21 cellular contexts compared by ENCODE assay signal in the genomic region with DNA sequence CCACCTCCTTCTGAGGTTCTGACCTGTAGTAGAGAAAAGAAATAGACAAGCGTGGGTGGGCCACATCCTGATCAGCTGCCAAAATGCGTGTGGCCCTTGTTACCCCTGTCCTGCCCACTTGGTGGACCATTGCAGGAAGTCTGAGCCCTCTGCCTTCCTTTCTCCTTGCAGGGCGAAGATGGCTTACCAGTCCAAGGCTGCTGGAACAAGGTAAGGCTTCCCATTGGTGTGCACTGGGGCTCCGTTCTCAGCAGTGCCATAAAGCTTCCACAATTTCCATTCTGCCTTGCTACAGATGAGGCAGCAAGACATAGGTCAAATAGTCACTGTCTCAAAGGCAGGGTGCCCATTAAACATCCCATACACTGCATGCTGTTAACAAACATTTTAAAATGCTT.
DNase-seq lines count a peak whose midpoint lies in the region; ATAC-seq and TF ChIP-seq lines count a peak whose summit lies in the region.
"Had no signal": no experiment of that assay in that cellular context is flagged by ENCODE, and none has a peak within 500 bp of the region (broad histone marks: within the 10 kb centered on the region; RNA-seq: fewer than 3 reads in every experiment).

No MANE protein-coding gene starts in this region.

- no peak overlapping the region for H3K9ac ChIP-seq in neural progenitor cell

- no peaks in the 10 kb centered on the region for H4K20me1 ChIP-seq in neural progenitor cell (ENCODE audit: low read depth)

- no peaks in the 10 kb centered on the region for H3K36me3 ChIP-seq in left ventricle myocardium inferior
- no peaks in the 10 kb centered on the region for H3K36me3 ChIP-seq in neural progenitor cell

- intact Hi-C loops in cardiac septum (cut with DNase I) (no loop called here), left ventricle myocardium inferior (cut with micrococcal nuclease) (no loop called here)

- H3K4me1 Mint-ChIP-seq in WTC11 (peaks cover 14% of the 10 kb centered on the region), neural progenitor cell (peaks cover 25% of the 10 kb centered on the region)
- peaks cover 70 to 85% of the 10 kb centered on the region in 2 donors for H3K4me1 Mint-ChIP-seq in stimulated activated naive B cell treated with anti-CD40 and anti-IgM and Interleukin-4, amounts not matched to agents 10 μg/mL and 1 μg/mL and 100 μg/mL, for 72 hours

- CTCF ChIA-PET in WTC11 (lab: Charles Lee), result interaction anchor here (4.1 to 5.8 kb wide), 4 partner anchors 41 to 189 kb away, joined by 18 to 104 read pairs (median 54); a partner anchor contains a TSS

- H3K4me1 ChIP-seq in left ventricle myocardium inferior (peaks cover 7% of the 10 kb centered on the region), neural progenitor cell (peaks cover 23% of the 10 kb centered on the region)
- H3K4me1 ChIP-seq: A549 had no signal

- no peak overlapping the region for H3K27ac ChIP-seq in left ventricle myocardium inferior (replicated peaks)
- no peak overlapping the region for H3K27ac ChIP-seq in neural progenitor cell
- H3K27ac ChIP-seq: 22Rv1, A549, C4-2B had no signal

- no peaks in the 10 kb centered on the region for H3K79me2 ChIP-seq in neural progenitor cell (ENCODE audit: low read depth)

- DNase-seq in cardiac septum (ENCODE audit: low spot score), result peak; percentile 59
- DNase-seq in left ventricle myocardium inferior, result no peak
- DNase-seq in WTC11 (ENCODE audit: low spot score), result peak; percentile 1
- peak; percentile 49 for DNase-seq in mesenteric fat pad (ENCODE audit: low spot score)
- no peak for DNase-seq in stimulated activated naive B cell treated with anti-CD40 and anti-IgM and Interleukin-4, amounts not matched to agents 10 μg/mL and 1 μg/mL and 100 μg/mL, for 72 hours
- DNase-seq in neural progenitor cell (ENCODE audit: low spot score), result no peak
- DNase-seq: AML-193; CD4-positive, alpha-beta T cell; DMS153; DMS79 treated with DMSO at 0.1 percent for 48 hours; GF-D8; GOT3; H7 had no signal

- H3K27me3 Mint-ChIP-seq in WTC11 (ENCODE audit: low read depth), result peaks cover 10% of the 10 kb centered on the region
- H3K27me3 Mint-ChIP-seq in stimulated activated naive B cell treated with anti-CD40 and anti-IgM and Interleukin-4, amounts not matched to agents 10 μg/mL and 1 μg/mL and 100 μg/mL, for 72 hours, result peaks cover 5 to 7% of the 10 kb centered on the region in 2 donors
- H3K27me3 Mint-ChIP-seq in neural progenitor cell (ENCODE audit: insufficient read depth, low read depth), result peaks cover 9% of the 10 kb centered on the region

- H3F3A ChIP-seq in neural progenitor cell (ENCODE audit: low read depth), result peaks cover 28% of the 10 kb centered on the region

- H3K27me3 ChIP-seq in left ventricle myocardium inferior (ENCODE audit: low read depth), result no peaks in the 10 kb centered on the region
- no peaks in the 10 kb centered on the region for H3K27me3 ChIP-seq in neural progenitor cell

- H3K9me3 Mint-ChIP-seq in WTC11 (no peaks in the 10 kb centered on the region), neural progenitor cell (no peaks in the 10 kb centered on the region)
- no peaks in the 10 kb centered on the region for H3K9me3 Mint-ChIP-seq in stimulated activated naive B cell treated with anti-CD40 and anti-IgM and Interleukin-4, amounts not matched to agents 10 μg/mL and 1 μg/mL and 100 μg/mL, for 72 hours
- H3K9me3 Mint-ChIP-seq: CD4-positive, alpha-beta T cell; IgD-negative memory B cell had no signal

- ATAC-seq in WTC11 (no peak), GM21619 (IDR thresholded peaks at IDR 0.05; ENCODE audit: unreplicated experiment) (no peak), esophagus mucosa (no peak)
- ATAC-seq in stimulated activated naive B cell treated with anti-CD40 and anti-IgM and Interleukin-4, amounts not matched to agents 10 μg/mL and 1 μg/mL and 100 μg/mL, for 72 hours (replicated peaks), result no peak
- ATAC-seq: A549, HepG2 had no signal

- no peaks in the 10 kb centered on the region for H3K9me3 ChIP-seq in left ventricle myocardium inferior (replicated peaks)
- no peaks in the 10 kb centered on the region for H3K9me3 ChIP-seq in neural progenitor cell (ENCODE audit: low read depth)
- H3K9me3 ChIP-seq: A549 had no signal

- H3K4me3 ChIP-seq in left ventricle myocardium inferior (no peak overlapping the region), neural progenitor cell (no peak overlapping the region)
- H3K4me3 ChIP-seq: A549, GM12878 had no signal

- H3K36me3 Mint-ChIP-seq in WTC11 (no peaks in the 10 kb centered on the region), neural progenitor cell (peaks cover 2% of the 10 kb centered on the region)
- peaks cover 0 to 9% of the 10 kb centered on the region in 2 donors for H3K36me3 Mint-ChIP-seq in stimulated activated naive B cell treated with anti-CD40 and anti-IgM and Interleukin-4, amounts not matched to agents 10 μg/mL and 1 μg/mL and 100 μg/mL, for 72 hours
- H3K36me3 Mint-ChIP-seq: IgD-negative memory B cell had no signal

- POLR2A ChIA-PET in WTC11 (lab: Charles Lee), result no interaction called here

- H3K4me3 Mint-ChIP-seq in WTC11, result no peak overlapping the region
- H3K4me3 Mint-ChIP-seq in stimulated activated naive B cell treated with anti-CD40 and anti-IgM and Interleukin-4, amounts not matched to agents 10 μg/mL and 1 μg/mL and 100 μg/mL, for 72 hours, result no peak overlapping the region
- no peak overlapping the region for H3K4me3 Mint-ChIP-seq in neural progenitor cell
- H3K4me3 Mint-ChIP-seq: CD4-positive, alpha-beta T cell; IgD-negative memory B cell had no signal

- TF ChIP-seq CTCF in left ventricle myocardium inferior (IDR thresholded peaks at IDR 0.05; ENCODE audit: borderline replicate concordance) (no peak), WTC11 (IDR thresholded peaks at IDR 0.05) (no peak), neural progenitor cell (IDR thresholded peaks at IDR 0.05) (no peak)

- H3K4me2 ChIP-seq in neural progenitor cell, result no peak overlapping the region
- H3K4me2 ChIP-seq: A549 had no signal

- H3K27ac Mint-ChIP-seq in WTC11 (no peak overlapping the region), neural progenitor cell (no peak overlapping the region)
- H3K27ac Mint-ChIP-seq in stimulated activated naive B cell treated with anti-CD40 and anti-IgM and Interleukin-4, amounts not matched to agents 10 μg/mL and 1 μg/mL and 100 μg/mL, for 72 hours, result peak overlapping the region; percentile 26
- H3K27ac Mint-ChIP-seq: CD4-positive, alpha-beta T cell; IgD-negative memory B cell had no signal

- H2AFZ ChIP-seq in neural progenitor cell (replicated peaks), result no peak overlapping the region

TF ChIP-seq in WTC11, 78 proteins besides CTCF, POLR2A, EP300 and RAD21 (continues in another document):
- TF ChIP-seq, protein P1, sequence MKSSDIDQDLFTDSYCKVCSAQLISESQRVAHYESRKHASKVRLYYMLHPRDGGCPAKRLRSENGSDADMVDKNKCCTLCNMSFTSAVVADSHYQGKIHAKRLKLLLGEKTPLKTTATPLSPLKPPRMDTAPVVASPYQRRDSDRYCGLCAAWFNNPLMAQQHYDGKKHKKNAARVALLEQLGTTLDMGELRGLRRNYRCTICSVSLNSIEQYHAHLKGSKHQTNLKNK (CRISPR knock-in tag; IDR thresholded peaks at IDR 0.05), result no peak
- TF ChIP-seq, protein P2, sequence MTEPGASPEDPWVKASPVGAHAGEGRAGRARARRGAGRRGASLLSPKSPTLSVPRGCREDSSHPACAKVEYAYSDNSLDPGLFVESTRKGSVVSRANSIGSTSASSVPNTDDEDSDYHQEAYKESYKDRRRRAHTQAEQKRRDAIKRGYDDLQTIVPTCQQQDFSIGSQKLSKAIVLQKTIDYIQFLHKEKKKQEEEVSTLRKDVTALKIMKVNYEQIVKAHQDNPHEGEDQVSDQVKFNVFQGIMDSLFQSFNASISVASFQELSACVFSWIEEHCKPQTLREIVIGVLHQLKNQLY (CRISPR knock-in tag; IDR thresholded peaks at IDR 0.05), result no peak
- TF ChIP-seq, protein P3, sequence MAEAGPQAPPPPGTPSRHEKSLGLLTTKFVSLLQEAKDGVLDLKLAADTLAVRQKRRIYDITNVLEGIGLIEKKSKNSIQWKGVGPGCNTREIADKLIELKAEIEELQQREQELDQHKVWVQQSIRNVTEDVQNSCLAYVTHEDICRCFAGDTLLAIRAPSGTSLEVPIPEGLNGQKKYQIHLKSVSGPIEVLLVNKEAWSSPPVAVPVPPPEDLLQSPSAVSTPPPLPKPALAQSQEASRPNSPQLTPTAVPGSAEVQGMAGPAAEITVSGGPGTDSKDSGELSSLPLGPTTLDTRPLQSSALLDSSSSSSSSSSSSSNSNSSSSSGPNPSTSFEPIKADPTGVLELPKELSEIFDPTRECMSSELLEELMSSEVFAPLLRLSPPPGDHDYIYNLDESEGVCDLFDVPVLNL (CRISPR knock-in tag; IDR thresholded peaks at IDR 0.05; ENCODE audit: borderline replicate concordance, low read depth), result no peak
- TF ChIP-seq, protein P4, sequence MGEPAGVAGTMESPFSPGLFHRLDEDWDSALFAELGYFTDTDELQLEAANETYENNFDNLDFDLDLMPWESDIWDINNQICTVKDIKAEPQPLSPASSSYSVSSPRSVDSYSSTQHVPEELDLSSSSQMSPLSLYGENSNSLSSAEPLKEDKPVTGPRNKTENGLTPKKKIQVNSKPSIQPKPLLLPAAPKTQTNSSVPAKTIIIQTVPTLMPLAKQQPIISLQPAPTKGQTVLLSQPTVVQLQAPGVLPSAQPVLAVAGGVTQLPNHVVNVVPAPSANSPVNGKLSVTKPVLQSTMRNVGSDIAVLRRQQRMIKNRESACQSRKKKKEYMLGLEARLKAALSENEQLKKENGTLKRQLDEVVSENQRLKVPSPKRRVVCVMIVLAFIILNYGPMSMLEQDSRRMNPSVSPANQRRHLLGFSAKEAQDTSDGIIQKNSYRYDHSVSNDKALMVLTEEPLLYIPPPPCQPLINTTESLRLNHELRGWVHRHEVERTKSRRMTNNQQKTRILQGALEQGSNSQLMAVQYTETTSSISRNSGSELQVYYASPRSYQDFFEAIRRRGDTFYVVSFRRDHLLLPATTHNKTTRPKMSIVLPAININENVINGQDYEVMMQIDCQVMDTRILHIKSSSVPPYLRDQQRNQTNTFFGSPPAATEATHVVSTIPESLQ (CRISPR knock-in tag; IDR thresholded peaks at IDR 0.05), result no peak
- TF ChIP-seq, protein P5, sequence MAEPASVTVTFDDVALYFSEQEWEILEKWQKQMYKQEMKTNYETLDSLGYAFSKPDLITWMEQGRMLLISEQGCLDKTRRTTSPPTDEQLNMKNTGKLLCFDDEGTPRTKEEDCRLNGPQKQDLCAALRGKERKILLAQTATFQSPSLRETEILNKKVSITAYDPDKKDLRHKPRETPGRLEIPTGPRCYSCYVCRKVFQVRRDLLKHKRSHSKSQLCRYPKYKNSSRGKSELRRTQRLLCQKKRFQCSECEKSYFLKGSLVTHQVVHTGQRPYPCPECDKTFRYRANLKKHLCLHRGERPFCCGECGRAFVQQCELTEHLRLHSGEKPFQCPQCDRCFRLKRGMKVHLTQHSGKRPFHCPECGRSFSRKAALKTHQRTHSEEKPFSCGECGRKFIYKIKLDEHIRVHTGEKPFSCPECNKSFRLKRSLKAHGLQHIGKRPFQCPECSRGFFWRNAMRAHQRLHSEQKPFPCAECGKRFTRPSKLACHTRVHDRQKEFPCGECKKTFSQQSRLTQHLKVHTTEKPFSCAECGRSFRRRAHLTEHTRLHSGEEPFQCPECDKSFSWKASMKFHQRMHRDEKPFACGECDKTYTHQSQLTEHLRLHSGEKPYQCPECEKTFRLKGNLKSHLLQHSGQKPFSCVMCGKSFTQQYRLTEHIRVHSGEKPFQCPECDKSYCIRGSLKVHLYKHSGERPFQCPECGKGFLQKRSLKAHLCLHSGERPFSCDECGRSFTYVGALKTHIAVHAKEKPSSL (CRISPR knock-in tag; conservative IDR thresholded peaks at IDR 0.05), result no peak

Comparison
In these comparisons a context has a peak if more than half of its experiments do, and no peak if none do; other contexts are left out.
1. DNase-seq: peak in cardiac septum (single experiment), WTC11 (single experiment) and mesenteric fat pad (single experiment); none in left ventricle myocardium inferior (single experiment), stimulated activated naive B cell treated with anti-CD40 and anti-IgM and Interleukin-4, amounts not matched to agents 10 μg/mL and 1 μg/mL and 100 μg/mL, for 72 hours (single experiment) and neural progenitor cell (single experiment).